ENCODE assay signal across 19 cellular contexts in genomic region chr7:140348161-140348849, GRCh38. TPM values are rescaled to one million over a fixed set of nuclear protein-coding genes. Genes with fewer than 3 reads are reported as not detected.
A peak's percentile ranks its signal among the peaks of the same experiment; 100 is the strongest.
DNase-seq lines count a peak whose midpoint lies in the region; ATAC-seq and TF ChIP-seq lines count a peak whose summit lies in the region.
"Had no signal": no experiment of that assay in that cellular context is flagged by ENCODE, and none has a peak within 500 bp of the region (broad histone marks: within the 10 kb centered on the region; RNA-seq: fewer than 3 reads in every experiment).

No MANE protein-coding gene starts in this region.

- H3K9me3 ChIP-seq in breast epithelium, result no peaks in the 10 kb centered on the region
- H3K9me3 ChIP-seq in ectodermal cell (ENCODE audit: control insufficient read depth, low read length), result no peaks in the 10 kb centered on the region
- H3K9me3 ChIP-seq in ascending aorta, result no peaks in the 10 kb centered on the region
- H3K9me3 ChIP-seq: A549, thoracic aorta had no signal

- POLR2A ChIA-PET in MCF 10A (lab: Yijun Ruan, JAX), result no interaction called here

- H3K27ac Mint-ChIP-seq in MCF 10A (ENCODE audit: low read depth, unreplicated experiment) (no peak overlapping the region), nephron progenitor cell (peak overlapping the region; percentile 46)

- ATAC-seq in HG03520 (IDR thresholded peaks at IDR 0.05; ENCODE audit: unreplicated experiment), result no peak
- ATAC-seq: A549, GM12878 had no signal

- CTCF ChIA-PET in MCF 10A (lab: Yijun Ruan, JAX), result interaction anchor here (0.7 kb wide), 1 partner anchor 23 kb away, joined by 9 read pairs; no protein-coding TSS in a partner anchor

- H3K9me3 Mint-ChIP-seq in MCF 10A (ENCODE audit: unreplicated experiment) (no peaks in the 10 kb centered on the region), nephron progenitor cell (no peaks in the 10 kb centered on the region)
- H3K9me3 Mint-ChIP-seq: activated CD4-positive, alpha-beta memory T cell treated with anti-CD3 and anti-CD28 coated beads for 36 hours had no signal

- H3K4me1 ChIP-seq in breast epithelium, result no peaks in the 10 kb centered on the region
- peaks cover 19% of the 10 kb centered on the region for H3K4me1 ChIP-seq in ectodermal cell (ENCODE audit: control insufficient read depth, insufficient read depth, low read length)
- no peaks in the 10 kb centered on the region for H3K4me1 ChIP-seq in ascending aorta
- H3K4me1 ChIP-seq: A549 had no signal

- DNase-seq in breast epithelium (ENCODE audit: low spot score in 2 of 2) (no peak), MCF 10A (ENCODE audit: unreplicated experiment) (no peak), nephron progenitor cell (no peak), amniotic stem cell (lab: John Stamatoyannopoulos, UW) (no peak), ascending aorta (ENCODE audit: low spot score in 2 of 2) (no peak), germinal center (ENCODE audit: low spot score) (no peak)
- DNase-seq: activated CD4-positive, alpha-beta memory T cell treated with anti-CD3 and anti-CD28 coated beads for 36 hours; KBM-7; NCI-H1417 treated with DMSO at 0.1 percent for 48 hours; NCI-H526; T-helper 9 cell had no signal

- TF ChIP-seq CTCF in breast epithelium (IDR thresholded peaks at IDR 0.05), result no peak
- no peak for TF ChIP-seq CTCF in MCF 10A (IDR thresholded peaks at IDR 0.05; ENCODE audit: unreplicated experiment)
- TF ChIP-seq CTCF in nephron progenitor cell (IDR thresholded peaks at IDR 0.05), result no peak
- TF ChIP-seq CTCF in ascending aorta (IDR thresholded peaks at IDR 0.05), result no peak

- H3K4me3 Mint-ChIP-seq in MCF 10A (ENCODE audit: unreplicated experiment), result no peak overlapping the region
- no peak overlapping the region for H3K4me3 Mint-ChIP-seq in nephron progenitor cell
- H3K4me3 Mint-ChIP-seq: activated CD4-positive, alpha-beta memory T cell treated with anti-CD3 and anti-CD28 coated beads for 36 hours had no signal

- H3K27me3 ChIP-seq in breast epithelium (no peaks in the 10 kb centered on the region), ectodermal cell (ENCODE audit: control insufficient read depth, insufficient read depth, low read length, poor library complexity, severe bottlenecking) (no peaks in the 10 kb centered on the region), ascending aorta (no peaks in the 10 kb centered on the region)

- TF ChIP-seq POLR2A in breast epithelium (IDR thresholded peaks at IDR 0.05), result no peak

- 90% methylated on average over 13 of the region's 13 CpGs for WGBS in ectodermal cell, 2 experiments

- H3K4me3 ChIP-seq in breast epithelium, result no peak overlapping the region
- no peak overlapping the region for H3K4me3 ChIP-seq in ectodermal cell (ENCODE audit: insufficient read depth, low read depth, low read length)
- H3K4me3 ChIP-seq in ascending aorta, result no peak overlapping the region
- H3K4me3 ChIP-seq: A549, GM12878, thoracic aorta had no signal

- H3K27ac ChIP-seq in breast epithelium (peak overlapping the region; percentile 61 to 79), ectodermal cell (ENCODE audit: insufficient read depth, low read depth, low read length, poor library complexity, severe bottlenecking) (peak overlapping the region; percentile 71), ascending aorta (no peak overlapping the region)
- H3K27ac ChIP-seq: A549, RWPE1, thoracic aorta had no signal

- peaks cover 33% of the 10 kb centered on the region for H3K36me3 Mint-ChIP-seq in MCF 10A (ENCODE audit: insufficient read depth, unreplicated experiment)
- H3K36me3 Mint-ChIP-seq in nephron progenitor cell (ENCODE audit: low read depth), result peaks cover 59% of the 10 kb centered on the region

- H3K27me3 Mint-ChIP-seq in MCF 10A (ENCODE audit: insufficient read depth, unreplicated experiment) (no peaks in the 10 kb centered on the region), nephron progenitor cell (ENCODE audit: low read depth, poor library complexity) (no peaks in the 10 kb centered on the region)
- H3K27me3 Mint-ChIP-seq: activated CD4-positive, alpha-beta memory T cell treated with anti-CD3 and anti-CD28 coated beads for 36 hours had no signal

- intact Hi-C loops in breast epithelium (cut with DNase I; ENCODE audit: low total_unique reads) (no loop called here), MCF 10A (cut with micrococcal nuclease) (no loop called here), ascending aorta (cut with DNase I) (no loop called here)

- no peaks in the 10 kb centered on the region for H3K36me3 ChIP-seq in breast epithelium
- peaks cover 9% of the 10 kb centered on the region for H3K36me3 ChIP-seq in ectodermal cell (ENCODE audit: control insufficient read depth, insufficient read depth, low read length)
- H3K36me3 ChIP-seq in ascending aorta, result peaks cover 20 to 83% of the 10 kb centered on the region in 2 donors

- H3K4me1 Mint-ChIP-seq in MCF 10A (ENCODE audit: insufficient read depth, unreplicated experiment), result no peaks in the 10 kb centered on the region
- peaks cover 32% of the 10 kb centered on the region for H3K4me1 Mint-ChIP-seq in nephron progenitor cell

- BruUV-seq in MCF 10A (replicated peaks; lab: Mats Ljungman, UMichigan), result no TSS peak

RNA-seq across cellular contexts. Expression of gene SLC37A3, which starts 50.0 kb away (rescaled TPM):
- total RNA-seq in breast epithelium (10 to 100 TPM; 64.0 to 89.8 (median 79.3) TPM), MCF 10A (2022) (25.5 and 36.1 TPM in 2 replicates), ascending aorta (15.0 TPM)
- polyA plus RNA-seq in ectodermal cell (2013, experiment 1 of 4), result 64.9 TPM
- polyA plus RNA-seq in ectodermal cell (2013, experiment 2 of 4), result 70.1 TPM
- 60.8 TPM for polyA plus RNA-seq in ectodermal cell (2013, experiment 3 of 4)
- polyA plus RNA-seq in ectodermal cell (2013, experiment 4 of 4), result 69.9 TPM

RNA-seq across cellular contexts. Expression of gene RAB19, which starts 55.6 kb away (rescaled TPM):
- 1 to 10 TPM in 2 of 3 donors, not detected in 1; 2.3 to 4.2 TPM for total RNA-seq in breast epithelium
- total RNA-seq in MCF 10A (2022), result not detected in 2 replicates
- 1.8 TPM for polyA plus RNA-seq in ectodermal cell (2013, experiment 1 of 4)
- polyA plus RNA-seq in ectodermal cell (2013, experiment 2 of 4), result 2.5 TPM
- polyA plus RNA-seq in ectodermal cell (2013, experiment 3 of 4), result 1.5 TPM
- 1.3 TPM for polyA plus RNA-seq in ectodermal cell (2013, experiment 4 of 4)
- not detected for total RNA-seq in ascending aorta
- total RNA-seq: chondrocyte, thoracic aorta had no signal
- polyA plus RNA-seq: A549, neural cell had no signal

Comparison
In these comparisons a context has a peak if more than half of its experiments do, and no peak if none do; other contexts are left out.
1. H3K27ac ChIP-seq: peak in breast epithelium (2 of 2) and ectodermal cell (single experiment); none in ascending aorta (0 of 2).